Comparison of ENCODE assay signal across 8 cellular contexts in the genomic region with DNA sequence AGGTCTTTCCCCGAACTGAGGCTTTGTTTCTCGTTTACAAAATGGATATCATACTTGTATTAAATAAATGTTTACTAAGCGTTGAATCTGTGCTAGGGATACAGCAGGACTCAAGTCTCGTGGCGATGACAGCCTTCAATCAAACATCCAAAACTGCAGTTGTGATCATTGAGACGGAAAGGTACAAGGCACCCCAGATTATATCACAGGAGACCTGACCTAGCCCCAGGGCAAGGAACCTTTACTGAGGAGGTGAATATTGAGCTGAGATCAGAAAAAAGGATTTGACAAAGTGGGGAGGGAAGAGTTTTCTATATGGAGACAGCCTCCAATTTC. TPM values are rescaled to one million over a fixed set of nuclear protein-coding genes. Genes with fewer than 3 reads are reported as not detected.
DNase-seq lines count a peak whose midpoint lies in the region; ATAC-seq lines count a peak whose summit lies in the region.

No MANE protein-coding gene starts in this region.

- H3K9me3 Mint-ChIP-seq in activated naive CD4-positive, alpha-beta T cell treated with anti-CD3 and anti-CD28 coated beads, Interleukin-2, amount 50 U/mL, for 72 hours = no peaks in the 10 kb centered on the region
- no peaks in the 10 kb centered on the region for H3K9me3 Mint-ChIP-seq in immature natural killer cell

- peak overlapping the region; percentile 81 to 95 (median 94) for H3K4me3 ChIP-seq in subcutaneous abdominal adipose tissue (ENCODE audit: low read depth in 1 of 5, low read length in 5 of 5)

- peaks cover 4 to 24% (median 22%) of the 10 kb centered on the region in 5 donors for H3K4me1 ChIP-seq in subcutaneous abdominal adipose tissue (ENCODE audit: control insufficient read depth in 5 of 5, insufficient read depth in 5 of 5, low read length in 5 of 5)

- H3K27ac ChIP-seq in subcutaneous abdominal adipose tissue (ENCODE audit: low read depth, low read length) = peak overlapping the region; percentile 64

- no peaks in the 10 kb centered on the region for H3K27me3 ChIP-seq in subcutaneous abdominal adipose tissue (ENCODE audit: control insufficient read depth in 5 of 5, insufficient read depth in 4 of 5, low read length in 5 of 5)

- peaks cover 3 to 23% (median 20%) of the 10 kb centered on the region in 5 donors for H3K36me3 ChIP-seq in subcutaneous abdominal adipose tissue (ENCODE audit: control insufficient read depth in 5 of 5, insufficient read depth in 5 of 5, low read length in 5 of 5)

- H3K4me3 Mint-ChIP-seq in immature natural killer cell = peak overlapping the region; percentile 91 to 98 (median 97)

- H3K4me1 Mint-ChIP-seq in immature natural killer cell = peaks cover 40 to 54% of the 10 kb centered on the region in 2 donors

- no peak for DNase-seq in activated naive CD4-positive, alpha-beta T cell treated with anti-CD3 and anti-CD28 coated beads, Interleukin-2, amount 50 U/mL, for 72 hours (ENCODE audit: low spot score in 2 of 2)
- DNase-seq in immature natural killer cell (no peak), EL (no peak)
- DNase-seq in stimulated activated CD4-positive, alpha-beta T cell treated with anti-CD3 and anti-CD28 coated beads, Interleukin-4, amount 100 ng/mL, for 1 hour = no peak

- peaks cover 12% of the 10 kb centered on the region in 2 donors for H3K36me3 Mint-ChIP-seq in activated naive CD4-positive, alpha-beta T cell treated with anti-CD3 and anti-CD28 coated beads, Interleukin-2, amount 50 U/mL, for 72 hours
- H3K36me3 Mint-ChIP-seq in immature natural killer cell = peaks cover 0 to 2% (median 0%) of the 10 kb centered on the region in 3 donors

- ATAC-seq in HG03196 (IDR thresholded peaks at IDR 0.05; ENCODE audit: unreplicated experiment) = peak; percentile 17
- ATAC-seq in activated naive CD4-positive, alpha-beta T cell treated with anti-CD3 and anti-CD28 coated beads, Interleukin-2, amount 50 U/mL, for 72 hours = peak; percentile 17 to 28
- ATAC-seq in HG02884 (IDR thresholded peaks at IDR 0.05; ENCODE audit: unreplicated experiment) = no peak
- ATAC-seq in HG03442 (IDR thresholded peaks at IDR 0.05; ENCODE audit: unreplicated experiment) = no peak

- peak overlapping the region; percentile 93 to 98 for H3K27ac Mint-ChIP-seq in activated naive CD4-positive, alpha-beta T cell treated with anti-CD3 and anti-CD28 coated beads, Interleukin-2, amount 50 U/mL, for 72 hours
- H3K27ac Mint-ChIP-seq in immature natural killer cell = peak overlapping the region; percentile 78 to 94 (median 93)

- no peaks in the 10 kb centered on the region for H3K9me3 ChIP-seq in subcutaneous abdominal adipose tissue (ENCODE audit: control insufficient read depth in 5 of 5, low read length in 5 of 5)

- H3K27me3 Mint-ChIP-seq in immature natural killer cell (ENCODE audit: low read depth in 3 of 3) = peaks cover 0 to 7% (median 0%) of the 10 kb centered on the region in 3 donors

- peak overlapping the region; percentile 92 to 100 (median 100) for H3K9ac ChIP-seq in subcutaneous abdominal adipose tissue (ENCODE audit: low read length in 5 of 5)

RNA-seq across cellular contexts. Expression of a gene that starts 0.5 kb away (rescaled TPM):
- total RNA-seq in activated naive CD4-positive, alpha-beta T cell treated with anti-CD3 and anti-CD28 coated beads, Interleukin-2, amount 50 U/mL, for 72 hours = 10 to 100 TPM; 11.6 to 21.8 TPM
- polyA plus RNA-seq in immature natural killer cell = 10 to 100 TPM; 41.5 to 55.9 (median 49.9) TPM

Comparison
In these comparisons a context has a peak if more than half of its experiments do, and no peak if none do; other contexts are left out.
1. ATAC-seq: peak in HG03196 (single experiment) and activated naive CD4-positive, alpha-beta T cell treated with anti-CD3 and anti-CD28 coated beads, Interleukin-2, amount 50 U/mL, for 72 hours (2 of 2); none in HG02884 (single experiment) and HG03442 (single experiment).